ENCODE assay signal across 1 cellular context in the genomic region with DNA sequence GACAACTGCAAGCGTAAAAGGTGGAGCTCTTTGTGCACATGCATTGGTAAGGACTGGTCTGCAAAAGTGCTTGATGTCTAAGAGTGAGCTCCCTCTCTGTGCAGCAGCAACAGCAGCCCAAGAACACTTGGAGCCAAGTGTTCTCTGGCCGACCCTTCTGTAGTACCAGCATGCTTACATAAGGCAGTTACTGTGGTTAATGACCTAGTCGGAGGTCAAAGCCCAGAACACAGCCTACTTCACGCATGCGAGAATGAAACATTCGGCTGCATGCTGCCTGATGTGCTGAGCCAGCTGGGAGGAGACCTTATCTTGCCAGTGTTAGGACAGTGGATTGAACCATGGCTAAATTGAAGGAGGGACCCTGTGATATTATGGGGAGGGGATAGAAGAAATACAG.
TF ChIP-seq lines count a peak whose summit lies in the region.

No MANE protein-coding gene starts in this region.

TF ChIP-seq in K562, 482 proteins besides CTCF, POLR2A, EP300 and RAD21:
- no peak for TF ChIP-seq FOSL1 (tag; conservative IDR thresholded peaks at IDR 0.05)
